1 cellular context compared by ENCODE assay signal in genomic region chr1:111161843-111162242, GRCh38.
A peak's percentile ranks its signal among the peaks of the same experiment; 100 is the strongest.
TF ChIP-seq lines count a peak whose summit lies in the region.

No MANE protein-coding gene starts in this region.

TF ChIP-seq in K562, 482 proteins besides CTCF, POLR2A, EP300 and RAD21 (continued from another document and continues in another):
- TF ChIP-seq IRF1 (CRISPR knock-in tag; IDR thresholded peaks at IDR 0.05; ENCODE audit: borderline replicate concordance) (no peak), LCOR (CRISPR knock-in tag; IDR thresholded peaks at IDR 0.05) (no peak), NR2C2 (CRISPR knock-in tag; IDR thresholded peaks at IDR 0.05) (no peak), NR2C2 (tag; IDR thresholded peaks at IDR 0.05) (peak; percentile 15; the same call in 1 of the 2 replicates), SREBF2 (CRISPR knock-in tag; IDR thresholded peaks at IDR 0.05) (no peak), ELF1 (tag; IDR thresholded peaks at IDR 0.05) (no peak), ATF3 (IDR thresholded peaks at IDR 0.05) (peak; percentile 59; the same call in 1 of the 2 replicates), ATF3 (CRISPR knock-in tag; conservative IDR thresholded peaks at IDR 0.05) (no peak), KDM5B (IDR thresholded peaks at IDR 0.05; ENCODE audit: insufficient replicate concordance, low read depth, low read length) (no peak), ARID3B (CRISPR knock-in tag; IDR thresholded peaks at IDR 0.05; ENCODE audit: borderline replicate concordance) (no peak), FOXK2 (conservative IDR thresholded peaks at IDR 0.05 in 1 of 2, IDR thresholded peaks at IDR 0.05 in 1 of 2; ENCODE audit: low read depth in 2 of 2) (peak; percentile 97 to 98), C11orf30 (IDR thresholded peaks at IDR 0.05; ENCODE audit: low read depth) (no peak), MCM3 (IDR thresholded peaks at IDR 0.05) (no peak), HINFP (tag; conservative IDR thresholded peaks at IDR 0.05; ENCODE audit: low read depth) (no peak), TFE3 (CRISPR knock-in tag; IDR thresholded peaks at IDR 0.05) (peak; percentile 16; the same call in 1 of the 2 replicates), PPARD (CRISPR knock-in tag; IDR thresholded peaks at IDR 0.05) (no peak), ZNF41 (CRISPR knock-in tag; conservative IDR thresholded peaks at IDR 0.05) (0 out of 2 replicates have a peak, but pooled peaks have one; percentile 39), ZNF318 (IDR thresholded peaks at IDR 0.05; ENCODE audit: borderline replicate concordance in 1 of 2, low read depth in 1 of 2) (peak; percentile 84 to 93; a peak in 3 of 4 replicates), NFIC (IDR thresholded peaks at IDR 0.05) (peak; percentile 99), ZNF280A (IDR thresholded peaks at IDR 0.05; ENCODE audit: low read depth, partially characterized antibody) (no peak), ESRRA (IDR thresholded peaks at IDR 0.05; ENCODE audit: borderline replicate concordance, low read depth) (no peak), MEF2A (IDR thresholded peaks at IDR 0.05; ENCODE audit: control insufficient read depth, low read depth, low read length) (peak; percentile 33; the same call in 1 of the 2 replicates), CHD1 (IDR thresholded peaks at IDR 0.05; ENCODE audit: low read length) (no peak), E2F1 (CRISPR knock-in tag; IDR thresholded peaks at IDR 0.05) (no peak), CEBPB (tag; IDR thresholded peaks at IDR 0.05) (no peak), FIP1L1 (IDR thresholded peaks at IDR 0.05; ENCODE audit: low read depth, low read length, poor library complexity, severe bottlenecking) (no peak)
